In the genomic region with DNA sequence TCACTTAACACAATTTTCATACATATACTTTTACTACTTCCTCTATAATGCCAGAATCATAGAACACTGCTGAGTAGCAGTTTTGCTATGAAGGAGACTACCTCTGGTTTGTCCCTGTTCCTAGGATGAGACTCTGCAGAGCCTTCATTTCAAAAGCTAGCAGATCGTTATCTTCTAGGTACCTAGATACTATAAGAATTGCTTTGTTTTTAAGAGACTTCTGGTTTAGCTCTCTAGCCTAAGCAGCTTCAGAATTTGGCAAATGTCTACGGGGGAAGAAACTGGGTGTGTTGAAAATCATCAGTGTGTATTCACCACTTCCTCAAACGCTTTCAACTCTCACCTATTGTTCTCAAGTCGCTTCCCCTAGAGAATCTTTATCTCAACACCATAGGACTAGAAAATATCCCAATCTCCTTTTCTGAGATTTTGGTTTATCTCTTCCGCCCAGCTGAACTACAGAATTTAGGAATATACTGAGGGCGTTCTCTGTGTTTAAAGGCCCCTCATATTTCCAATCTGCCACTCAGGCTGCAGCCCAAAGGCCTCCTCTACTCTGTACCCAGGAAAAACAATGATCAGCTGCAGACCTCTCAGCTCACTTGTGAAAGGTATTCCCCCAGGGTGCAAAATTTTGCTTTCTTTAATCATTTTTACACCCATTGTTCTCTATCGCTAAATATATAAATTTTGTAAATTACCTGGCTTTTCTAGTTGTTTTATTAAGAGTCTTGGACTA, we compare ENCODE assay signal across 10 cellular contexts. TPM values are rescaled to one million over a fixed set of nuclear protein-coding genes. Genes with fewer than 3 reads are reported as not detected.
DNase-seq lines count a peak whose midpoint lies in the region; ATAC-seq and TF ChIP-seq lines count a peak whose summit lies in the region.
"Had no signal": no experiment of that assay in that cellular context is flagged by ENCODE, and none has a peak within 500 bp of the region (broad histone marks: within the 10 kb centered on the region; RNA-seq: fewer than 3 reads in every experiment).

No MANE protein-coding gene starts in this region.

- no peak overlapping the region for H3K4me3 ChIP-seq in left ventricle myocardium inferior
- H3K4me3 ChIP-seq: cardiac muscle cell, skin epidermis had no signal

- H3K27me3 ChIP-seq in left ventricle myocardium inferior (ENCODE audit: low read depth): no peaks in the 10 kb centered on the region
- H3K27me3 ChIP-seq: cardiac muscle cell had no signal

- ATAC-seq in GM18499 (IDR thresholded peaks at IDR 0.05; ENCODE audit: insufficient read depth, unreplicated experiment): peak; percentile 84
- ATAC-seq in GM21723 (IDR thresholded peaks at IDR 0.05; ENCODE audit: unreplicated experiment): peak; percentile 91

- intact Hi-C loops in left ventricle myocardium inferior (cut with micrococcal nuclease): no loop called here

- no peak for TF ChIP-seq CTCF in left ventricle myocardium inferior (IDR thresholded peaks at IDR 0.05; ENCODE audit: borderline replicate concordance)

- H3K36me3 ChIP-seq in left ventricle myocardium inferior: peaks cover 7% of the 10 kb centered on the region
- H3K36me3 ChIP-seq: cardiac muscle cell had no signal

- H3K4me1 ChIP-seq in left ventricle myocardium inferior: peaks cover 64% of the 10 kb centered on the region

- peak overlapping the region; percentile 9 for H3K27ac ChIP-seq in left ventricle myocardium inferior (replicated peaks)
- H3K27ac ChIP-seq: cardiac muscle cell had no signal

- DNase-seq in Kasumi-1 (lab: John Stamatoyannopoulos, UW) (peak; percentile 76 to 88), left ventricle myocardium inferior (no peak), NCI-H1105 treated with DMSO at 0.1 percent for 48 hours (lab: John Stamatoyannopoulos, UW) (no peak), HPDE6-E6E7 (ENCODE audit: extremely low spot score) (no peak), medulla oblongata (ENCODE audit: extremely low spot score) (no peak), NCI-H2029 treated with DMSO at 0.1 percent for 48 hours (lab: John Stamatoyannopoulos, UW) (no peak)

- peaks cover 36% of the 10 kb centered on the region for H3K9me3 ChIP-seq in left ventricle myocardium inferior (replicated peaks)

RNA-seq across cellular contexts. Expression of a gene that starts 28.7 kb away (rescaled TPM):
- 80.9 TPM for total RNA-seq in left ventricle myocardium inferior

Comparison
In these comparisons a context has a peak if more than half of its experiments do, and no peak if none do; other contexts are left out.
1. DNase-seq: peak in Kasumi-1 (2 of 2); none in left ventricle myocardium inferior (single experiment), NCI-H1105 treated with DMSO at 0.1 percent for 48 hours (single experiment), HPDE6-E6E7 (single experiment), medulla oblongata (single experiment) and NCI-H2029 treated with DMSO at 0.1 percent for 48 hours (single experiment).